In the genomic region with DNA sequence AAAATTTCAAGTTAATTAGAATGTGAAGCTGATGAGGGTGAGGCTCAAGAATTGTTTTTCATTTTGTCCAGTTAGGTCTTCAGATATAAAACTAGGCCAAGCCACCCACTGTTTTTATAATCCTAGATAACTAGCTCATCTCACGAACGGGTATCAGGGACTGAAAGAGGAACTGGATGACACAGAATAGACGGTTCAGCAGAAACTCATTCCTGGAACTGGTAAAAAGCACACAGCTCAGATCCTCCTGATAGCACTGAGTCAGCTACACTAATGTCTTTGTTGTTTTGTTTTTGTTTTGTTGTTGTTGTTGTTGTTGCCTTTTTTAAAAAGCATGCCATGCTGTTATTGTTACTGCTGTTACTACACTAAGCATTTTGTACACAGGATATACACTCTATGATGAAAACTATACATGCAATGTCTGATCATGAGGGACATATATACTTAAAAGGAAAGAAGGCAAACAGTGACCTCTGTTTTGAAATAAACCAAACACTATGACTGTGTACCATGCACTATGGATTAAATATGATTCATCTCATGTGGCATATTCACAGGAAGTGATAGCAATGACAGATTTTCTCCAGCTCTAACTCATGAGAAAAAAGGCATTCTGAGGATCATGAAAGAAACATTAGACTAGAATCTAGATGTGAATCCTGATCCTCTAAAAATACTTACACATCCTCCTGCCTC, we compare ENCODE assay signal across 16 cellular contexts.
DNase-seq lines count a peak whose midpoint lies in the region; ATAC-seq and TF ChIP-seq lines count a peak whose summit lies in the region.
"Had no signal": no experiment of that assay in that cellular context is flagged by ENCODE, and none has a peak within 500 bp of the region (broad histone marks: within the 10 kb centered on the region; RNA-seq: fewer than 3 reads in every experiment).

No MANE protein-coding gene starts in this region.

- peak overlapping the region; percentile 33 to 77; a peak in 3 of 4 replicates for H4K8ac ChIP-seq in IMR-90 (ENCODE audit: low read depth in 2 of 2, low read length in 2 of 2)

- H2BK15ac ChIP-seq in IMR-90 (ENCODE audit: low read depth, low read length): peak overlapping the region; percentile 64; the same call in 2 of the 3 replicates

- no peak for TF ChIP-seq POLR2A in IMR-90 (IDR thresholded peaks at IDR 0.05; ENCODE audit: low read depth, low read length)

- peaks cover 2% of the 10 kb centered on the region for H3K4me1 ChIP-seq in IMR-90 (ENCODE audit: control insufficient read depth, insufficient read depth, low read length)
- H3K4me1 ChIP-seq: left lung had no signal

- no TSS peak for BruUV-seq in IMR-90 (replicated peaks; lab: Mats Ljungman, UMichigan)

- no CpG with 5 or more reads among the region's 3 CpGs for WGBS in IMR-90 (ENCODE audit: extremely low coverage in 2 of 2, insufficient read length in 1 of 2), 2 experiments

- H3K14ac ChIP-seq in IMR-90 (replicated peaks; ENCODE audit: low read depth, low read length): peak overlapping the region; percentile 67

- in situ Hi-C loops in IMR-90 (cut with MboI; ENCODE audit: low sequenced_read_pairs): no loop called here

- POLR2A ChIA-PET in IMR-90 (lab: Charles Lee; ENCODE audit: unreplicated experiment): interaction anchor here (0.6 kb wide), 1 partner anchor 137 kb away, joined by 3 read pairs; no protein-coding TSS in a partner anchor

- no peak for TF ChIP-seq RAD21 in IMR-90 (IDR thresholded peaks at IDR 0.05; ENCODE audit: low read length)

- peaks cover 9% of the 10 kb centered on the region for H3K9me1 ChIP-seq in IMR-90 (ENCODE audit: insufficient read depth, low read length)

- H4K5ac ChIP-seq in IMR-90 (ENCODE audit: low read depth, low read length): peak overlapping the region; percentile 90

- DNase-seq in ELR (ENCODE audit: low read depth): peak; percentile 85
- peak; percentile 79 for DNase-seq in IMR-90
- no peak for DNase-seq in activated T-helper 2 cell treated with anti-CD3 and anti-CD28 coated beads, Interferon-gamma antibody, Interleukin-2, Interleukin-4, amounts not matched to agents 10 μg/mL and 5 μg/mL and 100 μg/mL, durations not matched to agents 14 hours and 24 hours and 36 hours (ENCODE audit: low spot score)
- DNase-seq in myocyte (ENCODE audit: low read depth): peak; percentile 30
- no peak for DNase-seq in NOMO-1 (lab: John Stamatoyannopoulos, UW; ENCODE audit: unreplicated experiment in 2 of 2)
- no peak for DNase-seq in NCI-H345 treated with DMSO at 0.1 percent for 48 hours (lab: John Stamatoyannopoulos, UW; ENCODE audit: unreplicated experiment)
- DNase-seq: activated B cell treated with CpG ODN at 0.5 μM for 24 hours; CD4-positive, alpha-beta T cell; GF-D8; left lung; NK-92 treated with Interleukin-12 subunit alpha and Interleukin-12 subunit beta, amount 100 ng/mL, for 24 hours; stimulated activated CD4-positive, alpha-beta T cell treated with anti-CD3 and anti-CD28 coated beads, Interleukin-2, amount 100 ng/mL, for 24 hours had no signal

- H4K91ac ChIP-seq in IMR-90 (ENCODE audit: insufficient read depth, low read depth, low read length): no peak overlapping the region

- peak overlapping the region; percentile 56; the same call in 1 of the 2 replicates for H3K56ac ChIP-seq in IMR-90 (ENCODE audit: extremely low read depth, insufficient read depth, low read length)

- H3K9ac ChIP-seq in IMR-90 (ENCODE audit: low read depth, low read length): no peak overlapping the region

- H2BK20ac ChIP-seq in IMR-90 (ENCODE audit: low read depth, low read length): peak overlapping the region; percentile 76; the same call in 1 of the 2 replicates

- intact Hi-C loops in IMR-90 (cut with micrococcal nuclease): no loop called here
- intact Hi-C loops in activated T-helper 2 cell treated with anti-CD3 and anti-CD28 coated beads, Interferon-gamma antibody, Interleukin-2, Interleukin-4, amounts not matched to agents 10 μg/mL and 5 μg/mL and 100 μg/mL, durations not matched to agents 14 hours and 24 hours and 36 hours (cut with micrococcal nuclease): no loop called here

- peak overlapping the region; percentile 88; the same call in 1 of the 2 replicates for H3K23ac ChIP-seq in IMR-90 (ENCODE audit: low read depth, low read length)

- no peak overlapping the region for H2AK9ac ChIP-seq in IMR-90 (replicated peaks; ENCODE audit: low read depth, low read length, poor library complexity)

- H2AK5ac ChIP-seq in IMR-90 (ENCODE audit: low read depth, low read length): no peak overlapping the region; the same call in 1 of the 2 replicates

- TF ChIP-seq CTCF in IMR-90 (conservative IDR thresholded peaks at IDR 0.05; ENCODE audit: low read depth, low read length): no peak

- no peaks in the 10 kb centered on the region for H3K4me1 Mint-ChIP-seq in activated T-helper 2 cell treated with anti-CD3 and anti-CD28 coated beads, Interferon-gamma antibody, Interleukin-2, Interleukin-4, amounts not matched to agents 10 μg/mL and 5 μg/mL and 100 μg/mL, durations not matched to agents 14 hours and 24 hours and 36 hours (ENCODE audit: low read depth)
- H3K4me1 Mint-ChIP-seq: activated B cell treated with CpG ODN at 0.5 μM for 24 hours; activated naive CD4-positive, alpha-beta T cell treated with anti-CD3 and anti-CD28 coated beads, Interleukin-2, amount 50 U/mL, for 24 hours had no signal

- H3K27ac ChIP-seq in IMR-90 (ENCODE audit: insufficient read depth, low read length): peak overlapping the region; percentile 91
- H3K27ac ChIP-seq: left lung had no signal

- CTCF ChIA-PET in IMR-90 (lab: Yijun Ruan, JAX): interaction anchor here (0.6 to 0.8 kb wide), 3 partner anchors 14 to 476 kb away, joined by 3 read pairs; no protein-coding TSS in a partner anchor

- peak overlapping the region; percentile 72 for H3K4ac ChIP-seq in IMR-90 (ENCODE audit: low read depth, low read length)

- no peaks in the 10 kb centered on the region for H3K27me3 Mint-ChIP-seq in activated T-helper 2 cell treated with anti-CD3 and anti-CD28 coated beads, Interferon-gamma antibody, Interleukin-2, Interleukin-4, amounts not matched to agents 10 μg/mL and 5 μg/mL and 100 μg/mL, durations not matched to agents 14 hours and 24 hours and 36 hours (ENCODE audit: low read depth)
- H3K27me3 Mint-ChIP-seq: activated B cell treated with CpG ODN at 0.5 μM for 24 hours; activated naive CD4-positive, alpha-beta T cell treated with anti-CD3 and anti-CD28 coated beads, Interleukin-2, amount 50 U/mL, for 24 hours; CD4-positive, alpha-beta T cell; natural killer cell treated with Interleukin-12 subunit alpha and Interleukin-12 subunit beta and Interleukin-15 and Interleukin-18, amount 100 ng/mL, for 72 hours had no signal

- no peaks in the 10 kb centered on the region for H3K9me3 ChIP-seq in IMR-90 (ENCODE audit: control insufficient read depth, insufficient read depth, low read length)
- H3K9me3 ChIP-seq: left lung had no signal

- peak overlapping the region; percentile 71 for H3K27ac Mint-ChIP-seq in activated T-helper 2 cell treated with anti-CD3 and anti-CD28 coated beads, Interferon-gamma antibody, Interleukin-2, Interleukin-4, amounts not matched to agents 10 μg/mL and 5 μg/mL and 100 μg/mL, durations not matched to agents 14 hours and 24 hours and 36 hours
- H3K27ac Mint-ChIP-seq: activated B cell treated with CpG ODN at 0.5 μM for 24 hours; activated naive CD4-positive, alpha-beta T cell treated with anti-CD3 and anti-CD28 coated beads, Interleukin-2, amount 50 U/mL, for 24 hours; CD4-positive, alpha-beta T cell; natural killer cell treated with Interleukin-12 subunit alpha and Interleukin-12 subunit beta and Interleukin-15 and Interleukin-18, amount 100 ng/mL, for 72 hours had no signal

- peaks cover 14% of the 10 kb centered on the region; the same call in 1 of the 2 replicates for H4K20me1 ChIP-seq in IMR-90 (ENCODE audit: insufficient read depth, low read length)

- ATAC-seq in IMR-90 (ENCODE audit: low read depth) (peak; percentile 81), GM18502 (IDR thresholded peaks at IDR 0.05; ENCODE audit: poor library complexity, unreplicated experiment) (no peak), HG03095 (IDR thresholded peaks at IDR 0.05; ENCODE audit: unreplicated experiment) (no peak)
- ATAC-seq: left lung; natural killer cell treated with Interleukin-12 subunit alpha and Interleukin-12 subunit beta and Interleukin-15 and Interleukin-18, amount 100 ng/mL, for 72 hours had no signal

- peaks cover 4% of the 10 kb centered on the region for H3K9me3 Mint-ChIP-seq in activated T-helper 2 cell treated with anti-CD3 and anti-CD28 coated beads, Interferon-gamma antibody, Interleukin-2, Interleukin-4, amounts not matched to agents 10 μg/mL and 5 μg/mL and 100 μg/mL, durations not matched to agents 14 hours and 24 hours and 36 hours
- H3K9me3 Mint-ChIP-seq: activated B cell treated with CpG ODN at 0.5 μM for 24 hours; activated naive CD4-positive, alpha-beta T cell treated with anti-CD3 and anti-CD28 coated beads, Interleukin-2, amount 50 U/mL, for 24 hours had no signal

- peak overlapping the region; percentile 89 for H2BK5ac ChIP-seq in IMR-90 (ENCODE audit: low read depth, low read length, poor library complexity, severe bottlenecking)

- H3K27me3 ChIP-seq in IMR-90 (ENCODE audit: control insufficient read depth, insufficient read depth, low read length): no peaks in the 10 kb centered on the region
- H3K27me3 ChIP-seq: left lung had no signal

- H3K4me3 Mint-ChIP-seq in activated T-helper 2 cell treated with anti-CD3 and anti-CD28 coated beads, Interferon-gamma antibody, Interleukin-2, Interleukin-4, amounts not matched to agents 10 μg/mL and 5 μg/mL and 100 μg/mL, durations not matched to agents 14 hours and 24 hours and 36 hours (ENCODE audit: low read depth): no peak overlapping the region
- H3K4me3 Mint-ChIP-seq: activated B cell treated with CpG ODN at 0.5 μM for 24 hours; activated naive CD4-positive, alpha-beta T cell treated with anti-CD3 and anti-CD28 coated beads, Interleukin-2, amount 50 U/mL, for 24 hours; CD4-positive, alpha-beta T cell; natural killer cell treated with Interleukin-12 subunit alpha and Interleukin-12 subunit beta and Interleukin-15 and Interleukin-18, amount 100 ng/mL, for 72 hours had no signal

- peak overlapping the region; percentile 88; the same call in 1 of the 2 replicates for H3K18ac ChIP-seq in IMR-90 (ENCODE audit: low read depth, low read length)

- H3K36me3 Mint-ChIP-seq in activated T-helper 2 cell treated with anti-CD3 and anti-CD28 coated beads, Interferon-gamma antibody, Interleukin-2, Interleukin-4, amounts not matched to agents 10 μg/mL and 5 μg/mL and 100 μg/mL, durations not matched to agents 14 hours and 24 hours and 36 hours (ENCODE audit: low read depth): no peaks in the 10 kb centered on the region
- H3K36me3 Mint-ChIP-seq: activated naive CD4-positive, alpha-beta T cell treated with anti-CD3 and anti-CD28 coated beads, Interleukin-2, amount 50 U/mL, for 24 hours; natural killer cell treated with Interleukin-12 subunit alpha and Interleukin-12 subunit beta and Interleukin-15 and Interleukin-18, amount 100 ng/mL, for 72 hours had no signal

- no peak overlapping the region for H3K4me3 ChIP-seq in IMR-90 (ENCODE audit: insufficient read depth, low read depth, low read length)
- H3K4me3 ChIP-seq: left lung had no signal

- peak overlapping the region; percentile 77; the same call in 1 of the 2 replicates for H3K4me2 ChIP-seq in IMR-90 (ENCODE audit: low read depth, low read length)

- dilution Hi-C loops in IMR-90 (cut with HindIII; ENCODE audit: low sequenced_read_pairs, unreplicated experiment): no loop called here

- peak overlapping the region; percentile 72 for H2BK120ac ChIP-seq in IMR-90 (ENCODE audit: low read depth, low read length)

- H3K36me3 ChIP-seq in IMR-90 (ENCODE audit: control insufficient read depth, insufficient read depth, low read length): peaks cover 8% of the 10 kb centered on the region
- H3K36me3 ChIP-seq: left lung had no signal

- peak overlapping the region; percentile 48 for H2AFZ ChIP-seq in IMR-90 (replicated peaks; ENCODE audit: low read length, poor library complexity)

- peaks cover 7 to 48% of the 10 kb centered on the region in 2 experiments; a peak in 3 of 4 replicates for H3K79me1 ChIP-seq in IMR-90 (ENCODE audit: low read depth in 1 of 2, low read length in 2 of 2)

Comparison
In these comparisons a context has a peak if more than half of its experiments do, and no peak if none do; other contexts are left out.
1. DNase-seq: peak in ELR (single experiment), IMR-90 (single experiment) and myocyte (single experiment); none in activated T-helper 2 cell treated with anti-CD3 and anti-CD28 coated beads, Interferon-gamma antibody, Interleukin-2, Interleukin-4, amounts not matched to agents 10 μg/mL and 5 μg/mL and 100 μg/mL, durations not matched to agents 14 hours and 24 hours and 36 hours (single experiment), NOMO-1 (0 of 2) and NCI-H345 treated with DMSO at 0.1 percent for 48 hours (single experiment).